Comparison of ENCODE assay signal across 31 cellular contexts in genomic region chr15:29990035-29990434, GRCh38.
"Had no signal": no experiment of that assay in that cellular context is flagged by ENCODE, and none has a peak within 500 bp of the region (broad histone marks: within the 10 kb centered on the region; RNA-seq: fewer than 3 reads in every experiment).

No MANE protein-coding gene starts in this region.

- H3K9me3 ChIP-seq: ascending aorta, gastrocnemius medialis, neutrophil, thyroid gland, upper lobe of left lung, vagina had no signal

- H3K4me3 ChIP-seq: ascending aorta, cardiac muscle cell, coronary artery, gastrocnemius medialis, smooth muscle cell, thyroid gland, upper lobe of left lung, vagina had no signal

- H3K27me3 ChIP-seq: ascending aorta, cardiac muscle cell, gastrocnemius medialis, thyroid gland, upper lobe of left lung, vagina had no signal

- ATAC-seq: effector memory CD8-positive, alpha-beta T cell; gastrocnemius medialis; stimulated activated memory B cell treated with anti-CD40 and anti-IgM and Interleukin-4, amounts not matched to agents 10 μg/mL and 1 μg/mL and 100 μg/mL, for 72 hours; stimulated activated naive CD8-positive, alpha-beta T cell treated with anti-CD3 and anti-CD28 coated beads, Interleukin-15, amount 100 ng/mL, for 72 hours had no signal

- H3K36me3 ChIP-seq: ascending aorta, cardiac muscle cell, gastrocnemius medialis, neutrophil, thyroid gland, upper lobe of left lung, vagina had no signal

- H3K27ac ChIP-seq: ascending aorta, cardiac muscle cell, coronary artery, gastrocnemius medialis, neutrophil, thyroid gland, upper lobe of left lung, vagina had no signal

- FAIRE-seq: islet of Langerhans, TTC549 had no signal

- DNase-seq: activated CD4-positive, alpha-beta memory T cell treated with anti-CD3 and anti-CD28 coated beads for 36 hours; activated CD4-positive, alpha-beta T cell treated with anti-CD3 and anti-CD28 coated beads, Interleukin-2, amount 10 ng/mL, durations not matched to agents 24 days and 14 days; activated CD4-positive, CD25-positive, alpha-beta regulatory T cell treated with anti-CD3 and anti-CD28 coated beads, Interleukin-2, amount 50 U/mL, for 72 hours; activated CD8-positive, alpha-beta memory T cell treated with anti-CD3 and anti-CD28 coated beads, Interleukin-2, amount 50 U/mL, for 4 hours; activated effector memory CD4-positive, alpha-beta T cell treated with anti-CD3 and anti-CD28 coated beads, Interleukin-2, amount 50 U/mL, for 16 hours; activated naive CD4-positive, alpha-beta T cell treated with anti-CD3 and anti-CD28 coated beads for 36 hours; activated naive CD8-positive, alpha-beta T cell treated with anti-CD3 and anti-CD28 coated beads, Interleukin-2, amount 10 ng/mL, durations not matched to agents 7 days and 5 days; activated T-cell treated with anti-CD3 and anti-CD28 coated beads, Interleukin-2, amount 50 U/mL, for 1 hour; effector memory CD8-positive, alpha-beta T cell; erythroblast; gastrocnemius medialis; glutamatergic neuron; mammary epithelial cell; naive B cell; nephron progenitor cell; stimulated activated CD4-positive, alpha-beta T cell treated with anti-CD3 and anti-CD28 coated beads, Interleukin-1b, Interleukin-23, amount 100 ng/mL, for 48 hours; stimulated activated CD4-positive, alpha-beta T cell treated with anti-CD3 and anti-CD28 coated beads, Interleukin-4, amount 100 ng/mL, for 4 hours; stimulated activated CD8-positive, alpha-beta memory T cell treated with anti-CD3 and anti-CD28 coated beads, Interleukin-4, amount 100 ng/mL, for 48 hours; stimulated activated naive CD8-positive, alpha-beta T cell treated with anti-CD3 and anti-CD28 coated beads, Interleukin-15, amount 100 ng/mL, for 72 hours; T-helper 9 cell; thyroid gland; upper lobe of left lung had no signal

- H3K4me1 ChIP-seq: gastrocnemius medialis, thyroid gland, vagina had no signal
